ENCODE assay signal across 15 cellular contexts in the genomic region with DNA sequence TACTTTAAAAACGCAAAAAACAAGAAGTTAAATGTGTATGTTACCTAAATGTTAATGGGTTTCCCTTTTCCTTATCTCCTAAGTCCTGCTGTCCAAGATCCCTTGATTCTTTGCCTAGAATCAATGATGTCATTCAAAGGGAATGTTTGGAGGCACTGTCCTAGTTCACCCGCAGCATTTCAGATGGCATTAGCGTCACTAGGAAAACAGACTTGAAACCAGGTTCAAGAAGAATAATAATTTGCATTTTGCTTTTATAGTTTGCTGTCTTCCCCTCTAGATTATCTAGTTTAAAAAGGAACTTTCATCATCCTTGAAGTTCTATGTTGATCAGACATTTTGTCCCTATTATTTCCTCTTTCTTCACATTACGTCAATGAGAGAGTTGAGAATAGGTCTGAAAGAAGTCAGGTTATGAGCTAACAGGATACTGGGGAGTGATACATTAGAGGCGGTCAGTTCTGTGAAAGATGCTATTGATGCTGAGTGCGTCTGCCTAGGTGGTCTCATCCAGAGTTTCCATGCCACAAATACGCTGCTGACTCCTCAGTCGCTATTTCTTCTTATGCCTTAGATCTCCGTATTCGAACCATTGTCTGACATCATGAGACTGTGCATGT.
DNase-seq lines count a peak whose midpoint lies in the region; ATAC-seq and TF ChIP-seq lines count a peak whose summit lies in the region.
"Had no signal": no experiment of that assay in that cellular context is flagged by ENCODE, and none has a peak within 500 bp of the region (broad histone marks: within the 10 kb centered on the region; RNA-seq: fewer than 3 reads in every experiment).

No MANE protein-coding gene starts in this region.

- no peaks in the 10 kb centered on the region for H3K9me3 Mint-ChIP-seq in chondrocyte (ENCODE audit: low read depth)

- POLR2A ChIA-PET in RWPE1 (lab: Yijun Ruan, JAX; ENCODE audit: low non-redundant PET), result no interaction called here

- H3K27ac ChIP-seq in RWPE1, result no peak overlapping the region

- ATAC-seq in GM21528 (IDR thresholded peaks at IDR 0.05; ENCODE audit: low FRiP score, unreplicated experiment), result no peak
- ATAC-seq in GM18498 (IDR thresholded peaks at IDR 0.05; ENCODE audit: unreplicated experiment), result no peak

- H3K36me3 Mint-ChIP-seq in chondrocyte (ENCODE audit: low read depth), result no peaks in the 10 kb centered on the region

- H3K27me3 Mint-ChIP-seq in chondrocyte (ENCODE audit: low read depth), result no peaks in the 10 kb centered on the region

- peak overlapping the region; percentile 88 for H3K27ac Mint-ChIP-seq in chondrocyte (ENCODE audit: unreplicated experiment)

- H3K4me3 Mint-ChIP-seq in chondrocyte (ENCODE audit: unreplicated experiment), result no peak overlapping the region

- no peak for TF ChIP-seq CTCF in chondrocyte (IDR thresholded peaks at IDR 0.05)
- TF ChIP-seq CTCF in RWPE1 (conservative IDR thresholded peaks at IDR 0.05; ENCODE audit: low read depth), result no peak

- DNase-seq in AG08395 (ENCODE audit: low spot score) (peak; percentile 12), LHCN-M2 (ENCODE audit: low read depth) (peak; percentile 54), chondrocyte (ENCODE audit: low spot score) (no peak), lung microvascular endothelial cell (ENCODE audit: low read depth in 2 of 2) (peak; percentile 41 to 80), NCI-H1436 treated with DMSO at 0.1 percent for 48 hours (lab: John Stamatoyannopoulos, UW) (no peak), RWPE1 (ENCODE audit: low spot score) (no peak)
- DNase-seq: activated naive CD4-positive, alpha-beta T cell treated with anti-CD3 and anti-CD28 coated beads, Interleukin-2, amount 50 U/mL, for 16 hours; cerebellar nuclear complex; KBM-7; NCI-H1930; NCI-H82; SHP77 treated with DMSO at 0.1 percent for 48 hours; stimulated activated CD4-positive, alpha-beta T cell treated with anti-CD3 and anti-CD28 coated beads, Interleukin-2, amount 100 ng/mL, for 24 hours had no signal

- CTCF ChIA-PET in RWPE1 (lab: Yijun Ruan, JAX), result interaction anchor here (0.5 kb wide), 1 partner anchor 99 kb away, joined by 4 read pairs; no protein-coding TSS in a partner anchor

- H3K4me1 Mint-ChIP-seq in chondrocyte (ENCODE audit: low read depth), result peaks cover 83% of the 10 kb centered on the region

Comparison
In these comparisons a context has a peak if more than half of its experiments do, and no peak if none do; other contexts are left out.
1. DNase-seq: peak in AG08395 (single experiment), LHCN-M2 (single experiment) and lung microvascular endothelial cell (2 of 2); none in chondrocyte (single experiment), NCI-H1436 treated with DMSO at 0.1 percent for 48 hours (single experiment) and RWPE1 (single experiment).